Comparison of ENCODE assay signal across 3 cellular contexts in genomic region chr10:124554085-124554858, GRCh38.
TF ChIP-seq lines count a peak whose summit lies in the region.

No MANE protein-coding gene starts in this region.

TF ChIP-seq in GM23338, 12 proteins besides CTCF, POLR2A, EP300 and RAD21 (continued from another document):
- TF ChIP-seq POLR2AphosphoS5 (IDR thresholded peaks at IDR 0.05; ENCODE audit: low read depth) (no peak), NANOG (IDR thresholded peaks at IDR 0.05; ENCODE audit: borderline replicate concordance) (no peak), ZNF114 (CRISPR knock-in tag; IDR thresholded peaks at IDR 0.05) (no peak), REST (IDR thresholded peaks at IDR 0.05; ENCODE audit: unreplicated experiment) (no peak), EZH2 (IDR thresholded peaks at IDR 0.05; ENCODE audit: low read depth, unreplicated experiment) (no peak), STAT1 (IDR thresholded peaks at IDR 0.05; ENCODE audit: unreplicated experiment) (no peak), CREB1 (CRISPR knock-in tag; IDR thresholded peaks at IDR 0.05; ENCODE audit: low read depth) (no peak), EZH2phosphoT487 (IDR thresholded peaks at IDR 0.05; ENCODE audit: unreplicated experiment) (no peak), JUNB (IDR thresholded peaks at IDR 0.05; ENCODE audit: unreplicated experiment) (no peak), ETS1 (IDR thresholded peaks at IDR 0.05) (no peak)

TF ChIP-seq in HEK293, 187 proteins besides CTCF, POLR2A, EP300 and RAD21:
- TF ChIP-seq ZBTB11 (tag by site-specific recombination; conservative IDR thresholded peaks at IDR 0.05; ENCODE audit: low read depth) (no peak), KLF9 (tag by site-specific recombination; IDR thresholded peaks at IDR 0.05; ENCODE audit: low read depth) (peak; percentile 43)

TF ChIP-seq in K562, 482 proteins besides CTCF, POLR2A, EP300 and RAD21 (continued from another document):
- TF ChIP-seq ZNF77 (CRISPR knock-in tag; IDR thresholded peaks at IDR 0.05), result no peak
- TF ChIP-seq FOXA1 (IDR thresholded peaks at IDR 0.05; ENCODE audit: borderline replicate concordance), result no peak
- TF ChIP-seq BRD9 (IDR thresholded peaks at IDR 0.05; ENCODE audit: low read depth, partially characterized antibody), result no peak
- no peak for TF ChIP-seq ZNF232 (CRISPR knock-in tag; IDR thresholded peaks at IDR 0.05)
- no peak for TF ChIP-seq ZNF143 (CRISPR knock-in tag; IDR thresholded peaks at IDR 0.05)
- TF ChIP-seq DMBX1 (CRISPR knock-in tag; IDR thresholded peaks at IDR 0.05; ENCODE audit: borderline replicate concordance), result no peak
- TF ChIP-seq PHB (CRISPR knock-in tag; IDR thresholded peaks at IDR 0.05), result no peak
- no peak for TF ChIP-seq ASH1L (IDR thresholded peaks at IDR 0.05; ENCODE audit: borderline replicate concordance, low read depth, partially characterized antibody)
- TF ChIP-seq CBFB (CRISPR knock-in tag; IDR thresholded peaks at IDR 0.05), result no peak
- TF ChIP-seq CREB3 (tag; conservative IDR thresholded peaks at IDR 0.05; ENCODE audit: low read depth), result no peak
- TF ChIP-seq ILK (tag; IDR thresholded peaks at IDR 0.05; ENCODE audit: borderline replicate concordance, low read depth), result no peak
- no peak for TF ChIP-seq PHF8 (IDR thresholded peaks at IDR 0.05; ENCODE audit: borderline replicate concordance, low read length)
- no peak for TF ChIP-seq ILF3 (IDR thresholded peaks at IDR 0.05; ENCODE audit: borderline replicate concordance)
- no peak for TF ChIP-seq TAF7 (tag; IDR thresholded peaks at IDR 0.05)
- no peak for TF ChIP-seq MBD2 (IDR thresholded peaks at IDR 0.05; ENCODE audit: borderline replicate concordance, low read depth)
- TF ChIP-seq CREB5 (CRISPR knock-in tag; IDR thresholded peaks at IDR 0.05), result no peak
TF ChIP-seq in K562: peak in this region for 0.
